ENCODE assay signal across 7 cellular contexts in the genomic region with DNA sequence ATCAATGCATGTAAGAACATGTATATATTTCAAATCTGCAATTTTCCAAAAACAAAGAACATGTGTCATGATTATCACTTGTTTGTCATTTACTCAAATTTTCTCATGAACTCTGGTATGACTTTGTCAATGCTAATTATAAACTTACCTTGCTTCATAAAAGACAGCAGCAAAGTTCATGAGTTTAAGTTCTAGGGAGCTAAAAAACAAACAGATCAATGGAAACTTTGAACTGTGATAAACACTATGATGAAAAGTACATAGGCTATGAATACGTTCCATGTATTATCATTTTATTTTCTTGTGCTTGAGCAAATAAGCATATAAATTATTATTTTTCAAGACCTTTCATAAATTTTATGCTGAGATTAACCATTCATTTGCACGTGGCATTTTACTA.
"Had no signal": no experiment of that assay in that cellular context is flagged by ENCODE, and none has a peak within 500 bp of the region (broad histone marks: within the 10 kb centered on the region; RNA-seq: fewer than 3 reads in every experiment).

No MANE protein-coding gene starts in this region.

- H3K4me3 ChIP-seq: K562 had no signal

- FAIRE-seq: HTR-8/SVneo, K562 had no signal

- DNase-seq: IMR-90, KBM-7, KG1 had no signal

- H3K9ac ChIP-seq: KMS-11 had no signal

- H3K4me2 ChIP-seq: KMS-11 had no signal

- H3K27ac ChIP-seq: HL-60, KMS-11 had no signal

- ATAC-seq: K562 had no signal
